9 cellular contexts compared by ENCODE assay signal in the genomic region with DNA sequence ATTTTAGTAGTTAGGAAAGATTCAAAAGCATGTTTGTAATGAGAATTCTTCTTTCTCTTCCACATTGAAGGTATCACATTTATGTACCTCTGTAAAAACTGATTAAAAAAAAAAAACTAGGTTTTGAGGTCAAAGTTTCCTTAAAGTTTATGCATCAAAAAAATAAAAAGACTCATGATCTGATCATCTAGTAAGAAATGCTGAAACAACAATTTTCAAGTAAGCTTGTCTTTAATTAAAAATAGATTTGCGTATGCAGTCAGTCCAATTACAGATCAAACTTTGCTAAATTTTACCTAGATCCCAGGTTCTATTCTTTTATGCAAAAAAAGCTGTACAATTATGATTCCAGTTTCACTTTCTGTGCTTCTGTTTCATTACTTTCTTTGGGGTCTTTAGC. TPM values are rescaled to one million over a fixed set of nuclear protein-coding genes. Genes with fewer than 3 reads are reported as not detected.
"Had no signal": no experiment of that assay in that cellular context is flagged by ENCODE, and none has a peak within 500 bp of the region (broad histone marks: within the 10 kb centered on the region; RNA-seq: fewer than 3 reads in every experiment).

No MANE protein-coding gene starts in this region.

- H3K27ac Mint-ChIP-seq: IgD-negative memory B cell had no signal

- H3K27ac ChIP-seq: GM23248, HL-60 had no signal

- DNase-seq: GM23248, H9, HCEC 1CT, Kasumi-1, KG1 had no signal

- H3K4me3 ChIP-seq: GM23248 had no signal

- FAIRE-seq: H1, H54 had no signal

- H2AFZ ChIP-seq: GM23248 had no signal

RNA-seq across cellular contexts. Expression of a gene that starts 4.5 kb away (rescaled TPM):
- total RNA-seq: GM23248 had no signal
- polyA plus RNA-seq: GM23248, IgD-negative memory B cell had no signal
